In the genomic region with DNA sequence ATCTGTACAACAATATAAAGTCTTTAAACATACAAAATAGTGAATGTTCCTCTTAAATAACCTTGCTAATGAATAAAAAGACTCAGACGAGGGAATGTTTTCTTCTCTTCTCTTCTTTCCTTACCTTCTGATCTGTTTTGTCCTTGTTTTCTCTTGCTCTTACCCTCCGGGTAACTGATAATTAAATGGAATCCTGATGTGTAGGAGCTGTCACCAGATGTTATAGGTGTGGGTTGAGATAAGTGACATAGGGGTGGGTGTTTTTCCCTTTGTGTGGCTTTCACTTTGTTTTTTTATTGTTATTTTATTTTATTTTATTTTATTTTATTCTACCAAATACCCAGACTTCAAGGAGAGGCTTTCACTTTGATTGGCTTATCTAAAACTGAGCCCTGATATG, we compare ENCODE assay signal across 30 cellular contexts.
"Had no signal": no experiment of that assay in that cellular context is flagged by ENCODE, and none has a peak within 500 bp of the region (broad histone marks: within the 10 kb centered on the region; RNA-seq: fewer than 3 reads in every experiment).

No MANE protein-coding gene starts in this region.

- H3K9me3 ChIP-seq: adrenal gland, body of pancreas, esophagus squamous epithelium had no signal

- DNase-seq: activated CD4-positive, alpha-beta memory T cell treated with anti-CD3 and anti-CD28 coated beads for 36 hours; activated CD4-positive, alpha-beta T cell treated with anti-CD3 and anti-CD28 coated beads for 36 hours; activated CD4-positive, alpha-beta T cell treated with anti-CD3 and anti-CD28 coated beads, Interleukin-2, amount 10 ng/mL, durations not matched to agents 24 days and 14 days; activated CD4-positive, CD25-positive, alpha-beta regulatory T cell; activated CD4-positive, CD25-positive, alpha-beta regulatory T cell treated with anti-CD3 and anti-CD28 coated beads, Interleukin-2, amount 50 U/mL, for 72 hours; activated CD8-positive, alpha-beta memory T cell treated with anti-CD3 and anti-CD28 coated beads, Interleukin-2, amount 10 ng/mL, durations not matched to agents 7 days and 5 days; activated CD8-positive, alpha-beta memory T cell treated with anti-CD3 and anti-CD28 coated beads, Interleukin-2, amount 50 U/mL, for 4 hours; activated CD8-positive, alpha-beta T cell treated with anti-CD3 and anti-CD28 coated beads, Interleukin-2, amount 10 ng/mL, durations not matched to agents 7 days and 5 days; activated effector memory CD4-positive, alpha-beta T cell treated with anti-CD3 and anti-CD28 coated beads, Interleukin-2, amount 50 U/mL, for 16 hours; activated naive CD4-positive, alpha-beta T cell treated with anti-CD3 and anti-CD28 coated beads for 36 hours; activated naive CD8-positive, alpha-beta T cell treated with anti-CD3 and anti-CD28 coated beads for 36 hours; activated naive CD8-positive, alpha-beta T cell treated with anti-CD3 and anti-CD28 coated beads, Interleukin-2, amount 50 U/mL, for 24 hours; activated T-cell treated with anti-CD3 and anti-CD28 coated beads, Interleukin-2, amount 50 U/mL, for 1 hour; activated T-cell treated with anti-CD3 and anti-CD28 coated beads, Interleukin-2, amount 50 U/mL, for 48 hours; adrenal gland; amygdala; aorta; body of pancreas; caudate nucleus; cortex of kidney; dermis blood vessel endothelial cell; effector CD4-positive, alpha-beta T cell; effector memory CD8-positive, alpha-beta T cell; esophagus squamous epithelium; foreskin fibroblast; head of caudate nucleus; T1000 had no signal

- H3K4me3 ChIP-seq: adrenal gland, body of pancreas, esophagus squamous epithelium had no signal

- H3K9me3 Mint-ChIP-seq: activated CD4-positive, alpha-beta memory T cell treated with anti-CD3 and anti-CD28 coated beads for 36 hours; activated CD4-positive, alpha-beta T cell treated with anti-CD3 and anti-CD28 coated beads, Interleukin-2, amount 10 ng/mL, durations not matched to agents 24 days and 14 days; activated naive CD4-positive, alpha-beta T cell treated with anti-CD3 and anti-CD28 coated beads for 36 hours; activated naive CD4-positive, alpha-beta T cell treated with anti-CD3 and anti-CD28 coated beads, Interleukin-2, amount 50 U/mL, for 24 hours; activated naive CD8-positive, alpha-beta T cell treated with anti-CD3 and anti-CD28 coated beads for 36 hours; activated naive CD8-positive, alpha-beta T cell treated with anti-CD3 and anti-CD28 coated beads, Interleukin-2, amount 50 U/mL, for 24 hours; activated T-helper 1 cell treated with anti-CD3 and anti-CD28 coated beads, Interleukin-12 subunit alpha, Interleukin-12 subunit beta, Interleukin-2, Interleukin-4 antibody, amounts not matched to agents 30 ng/mL and 10 ng/mL and 1 ng/mL, durations not matched to agents 14 hours and 24 hours and 36 hours; activated T-helper 2 cell treated with anti-CD3 and anti-CD28 coated beads, Interferon-gamma antibody, Interleukin-2, Interleukin-4, amounts not matched to agents 10 μg/mL and 5 μg/mL and 100 μg/mL, durations not matched to agents 14 hours and 24 hours and 36 hours; effector memory CD8-positive, alpha-beta T cell had no signal

- H3K4me1 ChIP-seq: adrenal gland, body of pancreas, esophagus squamous epithelium had no signal

- H3K27me3 Mint-ChIP-seq: activated CD4-positive, alpha-beta memory T cell treated with anti-CD3 and anti-CD28 coated beads for 36 hours; activated CD4-positive, alpha-beta T cell treated with anti-CD3 and anti-CD28 coated beads for 36 hours; activated CD4-positive, alpha-beta T cell treated with anti-CD3 and anti-CD28 coated beads, Interleukin-2, amount 10 ng/mL, durations not matched to agents 24 days and 14 days; activated CD8-positive, alpha-beta memory T cell treated with anti-CD3 and anti-CD28 coated beads, Interleukin-2, amount 10 ng/mL, durations not matched to agents 7 days and 5 days; activated naive CD4-positive, alpha-beta T cell treated with anti-CD3 and anti-CD28 coated beads, Interleukin-2, amount 50 U/mL, for 24 hours; activated naive CD8-positive, alpha-beta T cell treated with anti-CD3 and anti-CD28 coated beads for 36 hours; activated naive CD8-positive, alpha-beta T cell treated with anti-CD3 and anti-CD28 coated beads, Interleukin-2, amount 50 U/mL, for 24 hours; effector memory CD8-positive, alpha-beta T cell had no signal

- ATAC-seq: activated CD4-positive, alpha-beta T cell treated with anti-CD3 and anti-CD28 coated beads for 36 hours; activated CD8-positive, alpha-beta memory T cell treated with anti-CD3 and anti-CD28 coated beads, Interleukin-2, amount 10 ng/mL, durations not matched to agents 7 days and 5 days; activated CD8-positive, alpha-beta T cell treated with anti-CD3 and anti-CD28 coated beads, Interleukin-2, amount 10 ng/mL, durations not matched to agents 7 days and 5 days; activated naive CD8-positive, alpha-beta T cell treated with anti-CD3 and anti-CD28 coated beads, Interleukin-2, amount 50 U/mL, for 24 hours; body of pancreas; effector memory CD8-positive, alpha-beta T cell had no signal

- H3K36me3 Mint-ChIP-seq: activated naive CD4-positive, alpha-beta T cell treated with anti-CD3 and anti-CD28 coated beads, Interleukin-2, amount 50 U/mL, for 24 hours had no signal

- H3K27ac Mint-ChIP-seq: activated CD4-positive, alpha-beta memory T cell treated with anti-CD3 and anti-CD28 coated beads for 36 hours; activated CD4-positive, alpha-beta T cell treated with anti-CD3 and anti-CD28 coated beads for 36 hours; activated CD4-positive, alpha-beta T cell treated with anti-CD3 and anti-CD28 coated beads, Interleukin-2, amount 10 ng/mL, durations not matched to agents 24 days and 14 days; activated CD8-positive, alpha-beta memory T cell treated with anti-CD3 and anti-CD28 coated beads, Interleukin-2, amount 10 ng/mL, durations not matched to agents 7 days and 5 days; activated CD8-positive, alpha-beta T cell treated with anti-CD3 and anti-CD28 coated beads, Interleukin-2, amount 10 ng/mL, durations not matched to agents 7 days and 5 days; activated naive CD4-positive, alpha-beta T cell treated with anti-CD3 and anti-CD28 coated beads for 36 hours; activated naive CD4-positive, alpha-beta T cell treated with anti-CD3 and anti-CD28 coated beads, Interleukin-2, amount 50 U/mL, for 24 hours; activated naive CD8-positive, alpha-beta T cell treated with anti-CD3 and anti-CD28 coated beads for 36 hours; activated naive CD8-positive, alpha-beta T cell treated with anti-CD3 and anti-CD28 coated beads, Interleukin-2, amount 50 U/mL, for 24 hours; activated T-helper 1 cell treated with anti-CD3 and anti-CD28 coated beads, Interleukin-12 subunit alpha, Interleukin-12 subunit beta, Interleukin-2, Interleukin-4 antibody, amounts not matched to agents 30 ng/mL and 10 ng/mL and 1 ng/mL, durations not matched to agents 14 hours and 24 hours and 36 hours; activated T-helper 2 cell treated with anti-CD3 and anti-CD28 coated beads, Interferon-gamma antibody, Interleukin-2, Interleukin-4, amounts not matched to agents 10 μg/mL and 5 μg/mL and 100 μg/mL, durations not matched to agents 14 hours and 24 hours and 36 hours; effector memory CD8-positive, alpha-beta T cell had no signal

- H3K4me1 Mint-ChIP-seq: activated CD4-positive, alpha-beta T cell treated with anti-CD3 and anti-CD28 coated beads for 36 hours; activated CD8-positive, alpha-beta memory T cell treated with anti-CD3 and anti-CD28 coated beads, Interleukin-2, amount 10 ng/mL, durations not matched to agents 7 days and 5 days; activated naive CD4-positive, alpha-beta T cell treated with anti-CD3 and anti-CD28 coated beads, Interleukin-2, amount 50 U/mL, for 24 hours; activated naive CD8-positive, alpha-beta T cell treated with anti-CD3 and anti-CD28 coated beads for 36 hours; activated naive CD8-positive, alpha-beta T cell treated with anti-CD3 and anti-CD28 coated beads, Interleukin-2, amount 50 U/mL, for 24 hours had no signal

- H3K4me3 Mint-ChIP-seq: activated CD4-positive, alpha-beta memory T cell treated with anti-CD3 and anti-CD28 coated beads for 36 hours; activated CD4-positive, alpha-beta T cell treated with anti-CD3 and anti-CD28 coated beads for 36 hours; activated CD4-positive, alpha-beta T cell treated with anti-CD3 and anti-CD28 coated beads, Interleukin-2, amount 10 ng/mL, durations not matched to agents 24 days and 14 days; activated CD8-positive, alpha-beta memory T cell treated with anti-CD3 and anti-CD28 coated beads, Interleukin-2, amount 10 ng/mL, durations not matched to agents 7 days and 5 days; activated CD8-positive, alpha-beta T cell treated with anti-CD3 and anti-CD28 coated beads, Interleukin-2, amount 10 ng/mL, durations not matched to agents 7 days and 5 days; activated naive CD4-positive, alpha-beta T cell treated with anti-CD3 and anti-CD28 coated beads for 36 hours; activated naive CD4-positive, alpha-beta T cell treated with anti-CD3 and anti-CD28 coated beads, Interleukin-2, amount 50 U/mL, for 24 hours; activated naive CD8-positive, alpha-beta T cell treated with anti-CD3 and anti-CD28 coated beads for 36 hours; activated naive CD8-positive, alpha-beta T cell treated with anti-CD3 and anti-CD28 coated beads, Interleukin-2, amount 50 U/mL, for 24 hours; activated T-helper 1 cell treated with anti-CD3 and anti-CD28 coated beads, Interleukin-12 subunit alpha, Interleukin-12 subunit beta, Interleukin-2, Interleukin-4 antibody, amounts not matched to agents 30 ng/mL and 10 ng/mL and 1 ng/mL, durations not matched to agents 14 hours and 24 hours and 36 hours; effector memory CD8-positive, alpha-beta T cell had no signal

- H3K27ac ChIP-seq: adrenal gland, body of pancreas, esophagus squamous epithelium had no signal

- H3K27me3 ChIP-seq: adrenal gland, body of pancreas, esophagus squamous epithelium had no signal

- H3K36me3 ChIP-seq: adrenal gland had no signal
